In the genomic region with DNA sequence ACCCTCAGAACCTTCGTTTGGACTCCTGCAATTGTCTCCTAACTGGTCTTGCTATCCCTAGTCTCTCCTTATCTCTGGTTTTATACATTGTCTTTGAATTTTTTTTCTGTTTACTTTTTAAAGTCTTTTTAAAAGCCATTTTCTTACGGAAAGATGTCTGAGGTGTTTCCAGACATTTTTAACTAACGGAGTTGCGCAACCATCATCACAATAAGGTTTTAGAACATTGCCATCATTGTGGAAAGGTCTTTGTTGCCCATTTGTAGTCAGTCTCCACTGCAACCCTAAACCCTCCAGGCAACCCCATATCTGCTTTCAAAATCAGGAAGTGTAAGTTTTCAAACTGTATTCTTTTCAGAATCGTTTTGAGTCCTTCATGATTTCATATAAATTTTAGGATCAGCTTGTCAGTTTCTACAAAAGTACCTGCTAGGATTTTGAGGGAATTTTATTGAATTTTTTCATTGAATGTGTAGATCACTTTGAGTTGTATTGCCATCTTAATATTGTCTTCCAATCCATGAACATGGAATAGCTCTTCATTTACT, we compare ENCODE assay signal across 2 cellular contexts.
TF ChIP-seq lines count a peak whose summit lies in the region.

No MANE protein-coding gene starts in this region.

TF ChIP-seq in IMR-90, 13 proteins besides CTCF, POLR2A, EP300 and RAD21:
- peak; percentile 94 for TF ChIP-seq CEBPB (IDR thresholded peaks at IDR 0.05; ENCODE audit: low read depth, low read length)
- TF ChIP-seq NFE2L2 (IDR thresholded peaks at IDR 0.05; ENCODE audit: low read depth, low read length) = no peak

TF ChIP-seq in WTC11, 78 proteins besides CTCF, POLR2A, EP300 and RAD21:
- no peak for TF ChIP-seq ATF3 (CRISPR knock-in tag; conservative IDR thresholded peaks at IDR 0.05)
- TF ChIP-seq, protein P1, sequence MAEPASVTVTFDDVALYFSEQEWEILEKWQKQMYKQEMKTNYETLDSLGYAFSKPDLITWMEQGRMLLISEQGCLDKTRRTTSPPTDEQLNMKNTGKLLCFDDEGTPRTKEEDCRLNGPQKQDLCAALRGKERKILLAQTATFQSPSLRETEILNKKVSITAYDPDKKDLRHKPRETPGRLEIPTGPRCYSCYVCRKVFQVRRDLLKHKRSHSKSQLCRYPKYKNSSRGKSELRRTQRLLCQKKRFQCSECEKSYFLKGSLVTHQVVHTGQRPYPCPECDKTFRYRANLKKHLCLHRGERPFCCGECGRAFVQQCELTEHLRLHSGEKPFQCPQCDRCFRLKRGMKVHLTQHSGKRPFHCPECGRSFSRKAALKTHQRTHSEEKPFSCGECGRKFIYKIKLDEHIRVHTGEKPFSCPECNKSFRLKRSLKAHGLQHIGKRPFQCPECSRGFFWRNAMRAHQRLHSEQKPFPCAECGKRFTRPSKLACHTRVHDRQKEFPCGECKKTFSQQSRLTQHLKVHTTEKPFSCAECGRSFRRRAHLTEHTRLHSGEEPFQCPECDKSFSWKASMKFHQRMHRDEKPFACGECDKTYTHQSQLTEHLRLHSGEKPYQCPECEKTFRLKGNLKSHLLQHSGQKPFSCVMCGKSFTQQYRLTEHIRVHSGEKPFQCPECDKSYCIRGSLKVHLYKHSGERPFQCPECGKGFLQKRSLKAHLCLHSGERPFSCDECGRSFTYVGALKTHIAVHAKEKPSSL (CRISPR knock-in tag; conservative IDR thresholded peaks at IDR 0.05) = no peak
- no peak for TF ChIP-seq ZMAT4 (CRISPR knock-in tag; IDR thresholded peaks at IDR 0.05)
- no peak for TF ChIP-seq ATF6 (CRISPR knock-in tag; IDR thresholded peaks at IDR 0.05)
- TF ChIP-seq, protein P2, sequence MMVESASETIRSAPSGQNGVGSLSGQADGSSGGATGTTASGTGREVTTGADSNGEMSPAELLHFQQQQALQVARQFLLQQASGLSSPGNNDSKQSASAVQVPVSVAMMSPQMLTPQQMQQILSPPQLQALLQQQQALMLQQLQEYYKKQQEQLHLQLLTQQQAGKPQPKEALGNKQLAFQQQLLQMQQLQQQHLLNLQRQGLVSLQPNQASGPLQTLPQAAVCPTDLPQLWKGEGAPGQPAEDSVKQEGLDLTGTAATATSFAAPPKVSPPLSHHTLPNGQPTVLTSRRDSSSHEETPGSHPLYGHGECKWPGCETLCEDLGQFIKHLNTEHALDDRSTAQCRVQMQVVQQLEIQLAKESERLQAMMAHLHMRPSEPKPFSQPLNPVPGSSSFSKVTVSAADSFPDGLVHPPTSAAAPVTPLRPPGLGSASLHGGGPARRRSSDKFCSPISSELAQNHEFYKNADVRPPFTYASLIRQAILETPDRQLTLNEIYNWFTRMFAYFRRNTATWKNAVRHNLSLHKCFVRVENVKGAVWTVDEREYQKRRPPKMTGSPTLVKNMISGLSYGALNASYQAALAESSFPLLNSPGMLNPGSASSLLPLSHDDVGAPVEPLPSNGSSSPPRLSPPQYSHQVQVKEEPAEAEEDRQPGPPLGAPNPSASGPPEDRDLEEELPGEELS (CRISPR knock-in tag; IDR thresholded peaks at IDR 0.05) = no peak
- no peak for TF ChIP-seq CBFB (CRISPR knock-in tag; IDR thresholded peaks at IDR 0.05; ENCODE audit: low read depth)
- no peak for TF ChIP-seq GTF2I (CRISPR knock-in tag; conservative IDR thresholded peaks at IDR 0.05)
- TF ChIP-seq, protein P3, sequence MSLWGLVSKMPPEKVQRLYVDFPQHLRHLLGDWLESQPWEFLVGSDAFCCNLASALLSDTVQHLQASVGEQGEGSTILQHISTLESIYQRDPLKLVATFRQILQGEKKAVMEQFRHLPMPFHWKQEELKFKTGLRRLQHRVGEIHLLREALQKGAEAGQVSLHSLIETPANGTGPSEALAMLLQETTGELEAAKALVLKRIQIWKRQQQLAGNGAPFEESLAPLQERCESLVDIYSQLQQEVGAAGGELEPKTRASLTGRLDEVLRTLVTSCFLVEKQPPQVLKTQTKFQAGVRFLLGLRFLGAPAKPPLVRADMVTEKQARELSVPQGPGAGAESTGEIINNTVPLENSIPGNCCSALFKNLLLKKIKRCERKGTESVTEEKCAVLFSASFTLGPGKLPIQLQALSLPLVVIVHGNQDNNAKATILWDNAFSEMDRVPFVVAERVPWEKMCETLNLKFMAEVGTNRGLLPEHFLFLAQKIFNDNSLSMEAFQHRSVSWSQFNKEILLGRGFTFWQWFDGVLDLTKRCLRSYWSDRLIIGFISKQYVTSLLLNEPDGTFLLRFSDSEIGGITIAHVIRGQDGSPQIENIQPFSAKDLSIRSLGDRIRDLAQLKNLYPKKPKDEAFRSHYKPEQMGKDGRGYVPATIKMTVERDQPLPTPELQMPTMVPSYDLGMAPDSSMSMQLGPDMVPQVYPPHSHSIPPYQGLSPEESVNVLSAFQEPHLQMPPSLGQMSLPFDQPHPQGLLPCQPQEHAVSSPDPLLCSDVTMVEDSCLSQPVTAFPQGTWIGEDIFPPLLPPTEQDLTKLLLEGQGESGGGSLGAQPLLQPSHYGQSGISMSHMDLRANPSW (CRISPR knock-in tag; conservative IDR thresholded peaks at IDR 0.05; ENCODE audit: low read depth) = no peak
- TF ChIP-seq, protein P4, sequence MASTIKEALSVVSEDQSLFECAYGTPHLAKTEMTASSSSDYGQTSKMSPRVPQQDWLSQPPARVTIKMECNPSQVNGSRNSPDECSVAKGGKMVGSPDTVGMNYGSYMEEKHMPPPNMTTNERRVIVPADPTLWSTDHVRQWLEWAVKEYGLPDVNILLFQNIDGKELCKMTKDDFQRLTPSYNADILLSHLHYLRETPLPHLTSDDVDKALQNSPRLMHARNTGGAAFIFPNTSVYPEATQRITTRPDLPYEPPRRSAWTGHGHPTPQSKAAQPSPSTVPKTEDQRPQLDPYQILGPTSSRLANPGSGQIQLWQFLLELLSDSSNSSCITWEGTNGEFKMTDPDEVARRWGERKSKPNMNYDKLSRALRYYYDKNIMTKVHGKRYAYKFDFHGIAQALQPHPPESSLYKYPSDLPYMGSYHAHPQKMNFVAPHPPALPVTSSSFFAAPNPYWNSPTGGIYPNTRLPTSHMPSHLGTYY (CRISPR knock-in tag; IDR thresholded peaks at IDR 0.05) = no peak
- TF ChIP-seq ESRRA (CRISPR knock-in tag; IDR thresholded peaks at IDR 0.05; ENCODE audit: borderline replicate concordance) = no peak
- TF ChIP-seq, protein P5, sequence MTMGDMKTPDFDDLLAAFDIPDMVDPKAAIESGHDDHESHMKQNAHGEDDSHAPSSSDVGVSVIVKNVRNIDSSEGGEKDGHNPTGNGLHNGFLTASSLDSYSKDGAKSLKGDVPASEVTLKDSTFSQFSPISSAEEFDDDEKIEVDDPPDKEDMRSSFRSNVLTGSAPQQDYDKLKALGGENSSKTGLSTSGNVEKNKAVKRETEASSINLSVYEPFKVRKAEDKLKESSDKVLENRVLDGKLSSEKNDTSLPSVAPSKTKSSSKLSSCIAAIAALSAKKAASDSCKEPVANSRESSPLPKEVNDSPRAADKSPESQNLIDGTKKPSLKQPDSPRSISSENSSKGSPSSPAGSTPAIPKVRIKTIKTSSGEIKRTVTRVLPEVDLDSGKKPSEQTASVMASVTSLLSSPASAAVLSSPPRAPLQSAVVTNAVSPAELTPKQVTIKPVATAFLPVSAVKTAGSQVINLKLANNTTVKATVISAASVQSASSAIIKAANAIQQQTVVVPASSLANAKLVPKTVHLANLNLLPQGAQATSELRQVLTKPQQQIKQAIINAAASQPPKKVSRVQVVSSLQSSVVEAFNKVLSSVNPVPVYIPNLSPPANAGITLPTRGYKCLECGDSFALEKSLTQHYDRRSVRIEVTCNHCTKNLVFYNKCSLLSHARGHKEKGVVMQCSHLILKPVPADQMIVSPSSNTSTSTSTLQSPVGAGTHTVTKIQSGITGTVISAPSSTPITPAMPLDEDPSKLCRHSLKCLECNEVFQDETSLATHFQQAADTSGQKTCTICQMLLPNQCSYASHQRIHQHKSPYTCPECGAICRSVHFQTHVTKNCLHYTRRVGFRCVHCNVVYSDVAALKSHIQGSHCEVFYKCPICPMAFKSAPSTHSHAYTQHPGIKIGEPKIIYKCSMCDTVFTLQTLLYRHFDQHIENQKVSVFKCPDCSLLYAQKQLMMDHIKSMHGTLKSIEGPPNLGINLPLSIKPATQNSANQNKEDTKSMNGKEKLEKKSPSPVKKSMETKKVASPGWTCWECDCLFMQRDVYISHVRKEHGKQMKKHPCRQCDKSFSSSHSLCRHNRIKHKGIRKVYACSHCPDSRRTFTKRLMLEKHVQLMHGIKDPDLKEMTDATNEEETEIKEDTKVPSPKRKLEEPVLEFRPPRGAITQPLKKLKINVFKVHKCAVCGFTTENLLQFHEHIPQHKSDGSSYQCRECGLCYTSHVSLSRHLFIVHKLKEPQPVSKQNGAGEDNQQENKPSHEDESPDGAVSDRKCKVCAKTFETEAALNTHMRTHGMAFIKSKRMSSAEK (CRISPR knock-in tag; IDR thresholded peaks at IDR 0.05; ENCODE audit: borderline replicate concordance) = no peak
- no peak for TF ChIP-seq SMAD3 (CRISPR knock-in tag; IDR thresholded peaks at IDR 0.05; ENCODE audit: borderline replicate concordance)
- no peak for TF ChIP-seq ZBTB21 (CRISPR knock-in tag; IDR thresholded peaks at IDR 0.05; ENCODE audit: borderline replicate concordance)
- no peak for TF ChIP-seq NFE2L1 (CRISPR knock-in tag; IDR thresholded peaks at IDR 0.05)
- no peak for TF ChIP-seq ZNF317 (CRISPR knock-in tag; IDR thresholded peaks at IDR 0.05; ENCODE audit: borderline replicate concordance, low read depth)
- TF ChIP-seq RORB (CRISPR knock-in tag; IDR thresholded peaks at IDR 0.05) = no peak
